In the genomic region with DNA sequence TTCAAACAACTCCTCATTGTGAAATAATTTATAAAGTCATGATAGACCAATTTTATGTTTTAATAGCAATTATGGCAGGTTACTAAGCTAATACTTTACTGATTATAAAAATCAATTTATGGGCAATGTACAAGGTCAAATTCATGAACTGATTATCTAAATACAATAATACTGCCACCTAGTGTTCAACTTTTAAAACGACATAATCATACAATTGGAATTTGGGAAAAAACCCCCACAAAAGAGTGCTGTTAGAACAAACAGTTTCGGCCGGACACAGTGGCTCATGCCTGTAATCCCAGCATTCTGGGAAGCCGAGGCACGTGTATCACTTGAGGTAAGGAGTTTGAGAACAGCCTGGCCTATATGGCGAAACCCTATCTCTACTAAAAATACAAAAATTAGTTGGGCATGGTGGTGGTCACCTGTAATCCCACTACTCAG, we compare ENCODE assay signal across 8 cellular contexts. TPM values are rescaled to one million over a fixed set of nuclear protein-coding genes. Genes with fewer than 3 reads are reported as not detected.
DNase-seq lines count a peak whose midpoint lies in the region; ATAC-seq, FAIRE-seq and TF ChIP-seq lines count a peak whose summit lies in the region.

No MANE protein-coding gene starts in this region.

- TF ChIP-seq CTCF in NB4 (IDR thresholded peaks at IDR 0.05; ENCODE audit: low read depth, low read length) (peak; percentile 6), K562 (IDR thresholded peaks at IDR 0.05 in 2 of 3, conservative IDR thresholded peaks at IDR 0.05 in 1 of 3; ENCODE audit: insufficient read depth in 2 of 3, low read depth in 1 of 3, low read length in 3 of 3) (peak in 2 of 3 experiments; percentile 50 to 56; a peak in 4 of 6 replicates)

- no peaks in the 10 kb centered on the region for H3K9me3 ChIP-seq in K562 (replicated peaks; ENCODE audit: control insufficient read depth, insufficient read depth, low read depth, low read length)

- H3K4me3 ChIP-seq in NB4 (ENCODE audit: low read depth, low read length) (no peak overlapping the region), K562 (no peak overlapping the region)

- in situ Hi-C loops in K562 (cut with MboI) = no loop called here

- H3K4me1 ChIP-seq in K562 (replicated peaks in 1 of 2; ENCODE audit: control insufficient read depth in 2 of 2, insufficient read depth in 2 of 2, low read length in 2 of 2) = no peaks in the 10 kb centered on the region; a peak in 1 of 5 replicates

- ATAC-seq in K562 = peak; percentile 45
- peak; percentile 71 for ATAC-seq in left lobe of liver
- no peak for ATAC-seq in HG02885 (IDR thresholded peaks at IDR 0.05; ENCODE audit: poor library complexity, unreplicated experiment)

- peaks cover 3% of the 10 kb centered on the region; the same call in 1 of the 2 replicates for H4K20me1 ChIP-seq in K562 (replicated peaks; ENCODE audit: control insufficient read depth, insufficient read depth, low read length)

- intact Hi-C loops in K562 (cut with micrococcal nuclease) = loop anchor here (1.0 to 10.0 kb wide), 4 partner anchors 140 to 693 kb away; no protein-coding TSS in a partner anchor

- peak; percentile 50 to 57 for TF ChIP-seq RAD21 in K562 (CRISPR knock-in tag; conservative IDR thresholded peaks at IDR 0.05 in 1 of 2, IDR thresholded peaks at IDR 0.05 in 1 of 2)

- no peak overlapping the region for H3K4me2 ChIP-seq in K562 (ENCODE audit: insufficient read depth, low read length)

- CTCF ChIA-PET in K562 (lab: Yijun Ruan, JAX; ENCODE audit: low intra/inter-chr PET ratio) = interaction anchor here (0.7 to 1.7 kb wide), 3 partner anchors 77 to 222 kb away, joined by 3 to 10 read pairs (median 3); no protein-coding TSS in a partner anchor

- peak; percentile 74 for FAIRE-seq in K562 (lab: Jason Lieb, UNC)

- 16% methylated on average over 6 of the region's 6 CpGs for WGBS in K562 (ENCODE audit: insufficient coverage, low coverage, missing lambda C conversion rate)

- H3K79me2 ChIP-seq in K562 (ENCODE audit: control insufficient read depth, insufficient read depth, low read length) = peaks cover 42% of the 10 kb centered on the region

- TF ChIP-seq EP300 in K562 (IDR thresholded peaks at IDR 0.05; ENCODE audit: low read length) = no peak

- H3K9me1 ChIP-seq in K562 (ENCODE audit: control insufficient read depth, insufficient read depth, low read length) = no peaks in the 10 kb centered on the region

- no TSS peak for BruUV-seq in K562 (replicated peaks; lab: Mats Ljungman, UMichigan)

- H3K27me3 ChIP-seq in K562 (ENCODE audit: control insufficient read depth in 2 of 2, insufficient read depth in 2 of 2, low read length in 2 of 2) = no peaks in the 10 kb centered on the region

- H2AFZ ChIP-seq in K562 (ENCODE audit: low read depth, low read length) = no peak overlapping the region

- TF ChIP-seq POLR2A in NB4 (IDR thresholded peaks at IDR 0.05; ENCODE audit: extremely low read depth, insufficient read length) (no peak), K562 (conservative IDR thresholded peaks at IDR 0.05) (no peak)

- peak; percentile 58 for DNase-seq in NCI-H1694 treated with DMSO at 0.1 percent for 48 hours (lab: John Stamatoyannopoulos, UW)
- DNase-seq in NCI-H1694 (lab: John Stamatoyannopoulos, UW) = no peak
- peak; percentile 31 for DNase-seq in NB4 (ENCODE audit: low read depth)
- peak in 2 of 4 experiments; percentile 6 to 16 for DNase-seq in K562 (ENCODE audit: extremely low read depth in 1 of 4, low spot score in 3 of 4)
- DNase-seq in left lobe of liver (ENCODE audit: low spot score) = no peak
- no peak for DNase-seq in GDM1 (lab: John Stamatoyannopoulos, UW)
- DNase-seq in hepatic stellate cell (ENCODE audit: low spot score) = no peak

- no peak overlapping the region for H3K9ac ChIP-seq in K562 (ENCODE audit: insufficient read depth in 1 of 2, low read depth in 2 of 2, low read length in 2 of 2)

- no peak overlapping the region for H3K27ac ChIP-seq in K562 (ENCODE audit: extremely low read depth, low read depth, low read length)

- POLR2A ChIA-PET in K562 (lab: Yijun Ruan, JAX) = interaction anchor here (0.8 to 2.1 kb wide), 3 partner anchors 11 to 16 kb away, joined by 3 to 10 read pairs (median 4); no protein-coding TSS in a partner anchor

- peaks cover 37% of the 10 kb centered on the region; the same call in 2 of the 3 replicates for H3K36me3 ChIP-seq in K562 (ENCODE audit: control insufficient read depth, insufficient read depth, low read length)

TF ChIP-seq in K562, 482 proteins besides CTCF, POLR2A, EP300 and RAD21:
- TF ChIP-seq NR2C1 (IDR thresholded peaks at IDR 0.05) (no peak), NR2C1 (tag; IDR thresholded peaks at IDR 0.05) (no peak), ZNF436 (CRISPR knock-in tag; IDR thresholded peaks at IDR 0.05) (no peak), ZEB2 (IDR thresholded peaks at IDR 0.05) (no peak), ZNF79 (CRISPR knock-in tag; IDR thresholded peaks at IDR 0.05; ENCODE audit: low read depth) (no peak), MYNN (IDR thresholded peaks at IDR 0.05) (no peak), MYNN (CRISPR knock-in tag; IDR thresholded peaks at IDR 0.05) (no peak), RNF2 (IDR thresholded peaks at IDR 0.05) (no peak), ZFP30 (CRISPR knock-in tag; IDR thresholded peaks at IDR 0.05; ENCODE audit: borderline replicate concordance) (no peak), ZKSCAN3 (CRISPR knock-in tag; IDR thresholded peaks at IDR 0.05) (no peak), SMARCC2 (IDR thresholded peaks at IDR 0.05; ENCODE audit: low read depth) (no peak)
- TF ChIP-seq, protein P1, sequence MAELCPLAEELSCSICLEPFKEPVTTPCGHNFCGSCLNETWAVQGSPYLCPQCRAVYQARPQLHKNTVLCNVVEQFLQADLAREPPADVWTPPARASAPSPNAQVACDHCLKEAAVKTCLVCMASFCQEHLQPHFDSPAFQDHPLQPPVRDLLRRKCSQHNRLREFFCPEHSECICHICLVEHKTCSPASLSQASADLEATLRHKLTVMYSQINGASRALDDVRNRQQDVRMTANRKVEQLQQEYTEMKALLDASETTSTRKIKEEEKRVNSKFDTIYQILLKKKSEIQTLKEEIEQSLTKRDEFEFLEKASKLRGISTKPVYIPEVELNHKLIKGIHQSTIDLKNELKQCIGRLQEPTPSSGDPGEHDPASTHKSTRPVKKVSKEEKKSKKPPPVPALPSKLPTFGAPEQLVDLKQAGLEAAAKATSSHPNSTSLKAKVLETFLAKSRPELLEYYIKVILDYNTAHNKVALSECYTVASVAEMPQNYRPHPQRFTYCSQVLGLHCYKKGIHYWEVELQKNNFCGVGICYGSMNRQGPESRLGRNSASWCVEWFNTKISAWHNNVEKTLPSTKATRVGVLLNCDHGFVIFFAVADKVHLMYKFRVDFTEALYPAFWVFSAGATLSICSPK (IDR thresholded peaks at IDR 0.05; ENCODE audit: borderline replicate concordance) = no peak
- TF ChIP-seq, protein P2, sequence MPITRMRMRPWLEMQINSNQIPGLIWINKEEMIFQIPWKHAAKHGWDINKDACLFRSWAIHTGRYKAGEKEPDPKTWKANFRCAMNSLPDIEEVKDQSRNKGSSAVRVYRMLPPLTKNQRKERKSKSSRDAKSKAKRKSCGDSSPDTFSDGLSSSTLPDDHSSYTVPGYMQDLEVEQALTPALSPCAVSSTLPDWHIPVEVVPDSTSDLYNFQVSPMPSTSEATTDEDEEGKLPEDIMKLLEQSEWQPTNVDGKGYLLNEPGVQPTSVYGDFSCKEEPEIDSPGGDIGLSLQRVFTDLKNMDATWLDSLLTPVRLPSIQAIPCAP (CRISPR knock-in tag; IDR thresholded peaks at IDR 0.05; ENCODE audit: borderline replicate concordance) = no peak
- TF ChIP-seq, protein P3, sequence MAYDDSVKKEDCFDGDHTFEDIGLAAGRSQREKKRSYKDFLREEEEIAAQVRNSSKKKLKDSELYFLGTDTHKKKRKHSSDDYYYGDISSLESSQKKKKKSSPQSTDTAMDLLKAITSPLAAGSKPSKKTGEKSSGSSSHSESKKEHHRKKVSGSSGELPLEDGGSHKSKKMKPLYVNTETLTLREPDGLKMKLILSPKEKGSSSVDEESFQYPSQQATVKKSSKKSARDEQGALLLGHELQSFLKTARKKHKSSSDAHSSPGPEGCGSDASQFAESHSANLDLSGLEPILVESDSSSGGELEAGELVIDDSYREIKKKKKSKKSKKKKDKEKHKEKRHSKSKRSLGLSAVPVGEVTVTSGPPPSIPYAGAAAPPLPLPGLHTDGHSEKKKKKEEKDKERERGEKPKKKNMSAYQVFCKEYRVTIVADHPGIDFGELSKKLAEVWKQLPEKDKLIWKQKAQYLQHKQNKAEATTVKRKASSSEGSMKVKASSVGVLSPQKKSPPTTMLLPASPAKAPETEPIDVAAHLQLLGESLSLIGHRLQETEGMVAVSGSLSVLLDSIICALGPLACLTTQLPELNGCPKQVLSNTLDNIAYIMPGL (CRISPR knock-in tag; IDR thresholded peaks at IDR 0.05) = no peak

RNA-seq across cellular contexts. Expression of a gene that starts 14.0 kb away (rescaled TPM):
- total RNA-seq in K562 (2011; cell fraction: chromatin; rRNA removed; ENCODE audit: low replicate concordance) = 16.0 and 22.7 TPM in 2 replicates
- total RNA-seq in K562 (2011; cell fraction: nucleolus; rRNA removed) = 12.8 and 13.5 TPM in 2 replicates
- 19.7 and 20.3 TPM in 2 replicates for total RNA-seq in K562 (2011; cell fraction: nucleoplasm; rRNA removed)
- total RNA-seq in K562 (2014; rRNA removed) (41.9 and 43.8 TPM in 2 replicates), K562 (2014; rRNA removed; fragmentation: Illumina TruSeq; extraction: Trizol) (68.6 and 80.2 TPM in 2 replicates), K562 (2015; rRNA removed; fragmentation: Illumina TruSeq; extraction: Trizol) (62.8 and 66.0 TPM in 2 replicates), K562 (2021) (34.5 and 35.3 TPM in 2 replicates), left lobe of liver (9.7 TPM)
- polyA plus RNA-seq in K562 (2011; rRNA removed) (49.7 and 67.3 TPM in 2 replicates), K562 (2014; fragmentation: Illumina TruSeq; extraction: Trizol) (63.5 and 64.5 TPM in 2 replicates), K562 (2014; fragmentation: Nextera tagmentation; extraction: Ambion mirVana) (100 to 1,000 TPM in 1 of 2 experiments, 10 to 100 TPM in 1; 94.1 to 113 TPM), K562 (2014; rRNA removed) (59.0 and 60.7 TPM in 2 replicates)
- 19.0 and 37.1 TPM in 2 replicates for polyA plus RNA-seq in K562 (2011; cell fraction: cytosol; rRNA removed)
- 11.8 and 18.3 TPM in 2 replicates for polyA plus RNA-seq in K562 (2011; cell fraction: nucleus; rRNA removed)
- polyA plus RNA-seq in K562 (2012) = 29.3 and 39.5 TPM in 2 replicates
- polyA minus RNA-seq in K562 (2011; rRNA and poly(A)+ RNA removed) = 60.3 and 65.6 TPM in 2 replicates
- polyA minus RNA-seq in K562 (2011; cell fraction: cytosol; rRNA and poly(A)+ RNA removed) = 14.8 and 18.2 TPM in 2 replicates
- polyA minus RNA-seq in K562 (2011; cell fraction: nucleus; rRNA and poly(A)+ RNA removed) = 8.3 and 14.3 TPM in 2 replicates

Comparison
In these comparisons a context has a peak if more than half of its experiments do, and no peak if none do; other contexts are left out.
1. DNase-seq: peak in NCI-H1694 treated with DMSO at 0.1 percent for 48 hours (single experiment) and NB4 (single experiment); none in NCI-H1694 (single experiment), left lobe of liver (single experiment), GDM1 (single experiment) and hepatic stellate cell (single experiment).